8 cellular contexts compared by ENCODE assay signal in the genomic region with DNA sequence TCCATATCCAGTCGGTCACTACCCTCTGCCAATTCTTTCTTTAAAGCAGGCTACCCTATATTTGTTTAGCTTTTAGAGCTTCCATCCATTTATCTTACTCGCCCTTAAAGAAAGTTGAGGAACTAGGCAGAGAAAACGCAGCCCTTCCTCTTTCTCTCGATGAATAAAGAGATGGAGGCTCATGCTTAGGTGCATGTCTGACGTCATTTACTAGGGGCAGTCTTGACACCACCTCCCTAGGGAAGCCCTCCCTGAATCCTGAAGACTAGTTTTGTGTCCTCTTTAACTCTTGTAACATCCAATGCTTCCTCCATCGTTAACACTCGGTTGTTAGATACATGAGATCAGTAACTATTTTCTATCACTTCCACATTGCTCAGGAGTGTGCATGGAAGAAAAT.
"Had no signal": no experiment of that assay in that cellular context is flagged by ENCODE, and none has a peak within 500 bp of the region (broad histone marks: within the 10 kb centered on the region; RNA-seq: fewer than 3 reads in every experiment).

No MANE protein-coding gene starts in this region.

- DNase-seq: GDM1, GF-D8 had no signal

- H3K4me3 ChIP-seq: GM12878 had no signal

- ATAC-seq: GM12878 had no signal

- FAIRE-seq: G401.6, GM12878, GM12891, GM12892, GM18507, GM19239 had no signal
